1 cellular context compared by ENCODE assay signal in the genomic region with DNA sequence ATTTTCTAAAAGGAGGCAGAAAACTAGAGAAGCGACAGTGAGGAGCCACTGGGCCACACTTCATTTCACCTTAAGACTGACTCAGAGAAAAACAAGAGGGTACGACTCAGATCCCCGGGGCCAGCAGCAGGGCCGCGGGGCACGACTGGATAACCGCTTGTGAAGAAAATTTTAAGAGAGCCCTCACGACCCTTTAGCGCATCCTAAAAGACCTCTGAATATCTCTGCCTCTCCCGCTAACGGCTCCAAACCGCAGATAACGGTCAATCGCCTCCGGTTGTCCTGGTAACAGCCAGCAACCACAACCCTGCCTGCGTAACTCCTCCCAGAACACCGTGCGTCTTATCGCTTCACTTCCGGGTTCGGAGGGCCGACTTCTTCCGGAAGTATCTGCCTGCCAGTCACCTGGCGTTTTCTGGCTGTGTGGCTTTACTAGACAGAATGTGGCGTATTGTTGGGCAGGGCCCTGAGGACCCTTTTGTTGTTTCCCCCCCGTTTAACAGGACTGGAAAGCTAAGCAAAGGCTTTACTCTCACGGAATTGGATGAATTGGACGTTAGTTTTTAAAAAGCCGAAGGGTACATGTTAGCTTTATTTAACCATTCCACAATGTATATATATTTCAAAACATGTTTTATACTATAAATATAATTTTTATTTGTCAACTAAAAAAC.
TF ChIP-seq lines count a peak whose summit lies in the region.

No MANE protein-coding gene starts in this region.

TF ChIP-seq in IMR-90, 13 proteins besides CTCF, POLR2A, EP300 and RAD21 (continued from another document):
- TF ChIP-seq, protein P1, sequence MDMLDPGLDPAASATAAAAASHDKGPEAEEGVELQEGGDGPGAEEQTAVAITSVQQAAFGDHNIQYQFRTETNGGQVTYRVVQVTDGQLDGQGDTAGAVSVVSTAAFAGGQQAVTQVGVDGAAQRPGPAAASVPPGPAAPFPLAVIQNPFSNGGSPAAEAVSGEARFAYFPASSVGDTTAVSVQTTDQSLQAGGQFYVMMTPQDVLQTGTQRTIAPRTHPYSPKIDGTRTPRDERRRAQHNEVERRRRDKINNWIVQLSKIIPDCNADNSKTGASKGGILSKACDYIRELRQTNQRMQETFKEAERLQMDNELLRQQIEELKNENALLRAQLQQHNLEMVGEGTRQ (IDR thresholded peaks at IDR 0.05; ENCODE audit: low read depth, low read length) = no peak
- TF ChIP-seq MAZ (IDR thresholded peaks at IDR 0.05; ENCODE audit: borderline replicate concordance, low read depth, low read length) (no peak), MXI1 (IDR thresholded peaks at IDR 0.05; ENCODE audit: borderline replicate concordance, low read depth, low read length) (peak; percentile 28; the same call in 1 of the 2 replicates), MAFK (IDR thresholded peaks at IDR 0.05; ENCODE audit: low read depth, low read length) (no peak), CEBPB (IDR thresholded peaks at IDR 0.05; ENCODE audit: low read depth, low read length) (peak; percentile 22; the same call in 1 of the 2 replicates), NFE2L2 (IDR thresholded peaks at IDR 0.05; ENCODE audit: low read depth, low read length) (no peak)
- TF ChIP-seq, protein P2, sequence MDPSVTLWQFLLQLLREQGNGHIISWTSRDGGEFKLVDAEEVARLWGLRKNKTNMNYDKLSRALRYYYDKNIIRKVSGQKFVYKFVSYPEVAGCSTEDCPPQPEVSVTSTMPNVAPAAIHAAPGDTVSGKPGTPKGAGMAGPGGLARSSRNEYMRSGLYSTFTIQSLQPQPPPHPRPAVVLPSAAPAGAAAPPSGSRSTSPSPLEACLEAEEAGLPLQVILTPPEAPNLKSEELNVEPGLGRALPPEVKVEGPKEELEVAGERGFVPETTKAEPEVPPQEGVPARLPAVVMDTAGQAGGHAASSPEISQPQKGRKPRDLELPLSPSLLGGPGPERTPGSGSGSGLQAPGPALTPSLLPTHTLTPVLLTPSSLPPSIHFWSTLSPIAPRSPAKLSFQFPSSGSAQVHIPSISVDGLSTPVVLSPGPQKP (IDR thresholded peaks at IDR 0.05; ENCODE audit: borderline replicate concordance, low read depth, low read length) = no peak
